17 cellular contexts compared by ENCODE assay signal in the genomic region with DNA sequence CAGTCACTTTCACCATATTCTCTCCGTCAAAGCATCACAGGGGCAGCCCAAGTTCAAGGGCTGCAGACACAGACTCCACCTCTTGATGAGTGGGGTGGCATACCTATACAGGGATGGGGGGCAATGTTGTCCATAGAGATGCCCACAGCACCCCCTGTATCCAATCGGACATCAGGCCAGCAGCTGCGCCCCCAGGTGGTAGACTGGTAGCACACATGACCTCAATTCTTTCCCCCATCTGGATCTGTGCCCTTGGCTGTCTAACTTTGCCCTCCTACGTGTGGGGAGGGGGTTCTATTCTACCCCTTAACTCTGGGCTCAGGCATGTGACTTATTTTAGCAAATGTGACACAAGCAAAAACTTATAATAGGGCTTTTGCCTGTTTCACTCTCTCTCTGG.
DNase-seq lines count a peak whose midpoint lies in the region; ATAC-seq and TF ChIP-seq lines count a peak whose summit lies in the region.
"Had no signal": no experiment of that assay in that cellular context is flagged by ENCODE, and none has a peak within 500 bp of the region (broad histone marks: within the 10 kb centered on the region; RNA-seq: fewer than 3 reads in every experiment).

No MANE protein-coding gene starts in this region.

- H3K9me3 ChIP-seq in Panc1 (ENCODE audit: control insufficient read depth, insufficient read depth, low read depth, low read length): no peaks in the 10 kb centered on the region
- H3K9me3 ChIP-seq: Peyer's patch had no signal

- no peaks in the 10 kb centered on the region for H3K4me1 ChIP-seq in Panc1 (ENCODE audit: control insufficient read depth, insufficient read depth, low read length)
- no peaks in the 10 kb centered on the region for H3K4me1 ChIP-seq in foreskin keratinocyte
- H3K4me1 ChIP-seq: BLaER1 treated with 17β-estradiol and CSF1 and Interleukin-3, amounts not matched to agents 10 nM and 100 nM; Peyer's patch had no signal

- intact Hi-C loops in Panc1 (cut with micrococcal nuclease; ENCODE audit: unreplicated experiment): no loop called here

- CTCF ChIA-PET in BJ (lab: Yijun Ruan, JAX): interaction anchor here (0.8 kb wide), 1 partner anchor 305 kb away, joined by 3 read pairs; no protein-coding TSS in a partner anchor
- CTCF ChIA-PET in Panc1 (lab: Charles Lee): interaction anchor here (0.6 kb wide), 1 partner anchor 60 kb away, joined by 7 read pairs; no protein-coding TSS in a partner anchor

- in situ Hi-C loops in GM13977 (cut with MboI; ENCODE audit: low pct_unique_long_range_greater_than_20kb, low sequenced_read_pairs, unreplicated experiment) (no loop called here), Panc1 (cut with HindIII; ENCODE audit: low pct_unique_long_range_greater_than_20kb, low sequenced_read_pairs) (no loop called here)

- H3K27me3 ChIP-seq in BJ (ENCODE audit: control insufficient read depth, insufficient read depth, low read length) (no peaks in the 10 kb centered on the region), Panc1 (ENCODE audit: control insufficient read depth, insufficient read depth, low read length) (peaks cover 2% of the 10 kb centered on the region; the same call in 1 of the 2 replicates), foreskin keratinocyte (no peaks in the 10 kb centered on the region)
- H3K27me3 ChIP-seq: BLaER1 treated with 17β-estradiol and CSF1 and Interleukin-3, amounts not matched to agents 10 nM and 100 nM; Peyer's patch had no signal

- POLR2A ChIA-PET in BJ (lab: Charles Lee) (no interaction called here), Panc1 (lab: Charles Lee) (no interaction called here)

- H3K4me3 ChIP-seq in BJ (ENCODE audit: low read depth, low read length) (no peak overlapping the region), Panc1 (ENCODE audit: low read depth in 2 of 2, low read length in 2 of 2) (no peak overlapping the region)
- H3K4me3 ChIP-seq: BLaER1 treated with 17β-estradiol and CSF1 and Interleukin-3, amounts not matched to agents 10 nM and 100 nM; Peyer's patch had no signal

- H3K27ac ChIP-seq in Panc1 (ENCODE audit: low read length) (no peak overlapping the region), foreskin keratinocyte (no peak overlapping the region)
- H3K27ac ChIP-seq: BLaER1 treated with 17β-estradiol and CSF1 and Interleukin-3, amounts not matched to agents 10 nM and 100 nM; HL-60; Peyer's patch had no signal

- TF ChIP-seq CTCF in BJ (IDR thresholded peaks at IDR 0.05; ENCODE audit: insufficient read depth, low read depth, low read length): peak; percentile 21; the same call in 1 of the 2 replicates
- TF ChIP-seq CTCF in GM13977 (IDR thresholded peaks at IDR 0.05; ENCODE audit: extremely low read depth, insufficient read depth, missing control alignments): peak; percentile 33
- TF ChIP-seq CTCF in Panc1 (IDR thresholded peaks at IDR 0.05): peak; percentile 32
- TF ChIP-seq CTCF in foreskin keratinocyte (conservative IDR thresholded peaks at IDR 0.05): peak; percentile 35

- no peaks in the 10 kb centered on the region for H3K36me3 ChIP-seq in BJ (ENCODE audit: control insufficient read depth, insufficient read depth, low read length)
- no peaks in the 10 kb centered on the region for H3K36me3 ChIP-seq in Panc1 (ENCODE audit: control insufficient read depth, insufficient read depth, low read length)
- H3K36me3 ChIP-seq: BLaER1 treated with 17β-estradiol and CSF1 and Interleukin-3, amounts not matched to agents 10 nM and 100 nM; Peyer's patch had no signal

- ATAC-seq in Panc1: no peak
- no peak for ATAC-seq in foreskin keratinocyte
- ATAC-seq in HG02981 (IDR thresholded peaks at IDR 0.05; ENCODE audit: unreplicated experiment): no peak
- no peak for ATAC-seq in HG03460 (IDR thresholded peaks at IDR 0.05; ENCODE audit: unreplicated experiment)
- ATAC-seq: right cardiac atrium had no signal

- DNase-seq in BJ (ENCODE audit: low read depth) (no peak), GM13977 (ENCODE audit: low spot score) (no peak), Panc1 (ENCODE audit: low read depth, low spot score) (no peak), foreskin keratinocyte (no peak), GF-D8 (lab: John Stamatoyannopoulos, UW) (no peak), NCI-H2171 treated with DMSO at 0.1 percent for 48 hours (lab: John Stamatoyannopoulos, UW) (no peak)
- DNase-seq: activated effector memory CD4-positive, alpha-beta T cell treated with Interleukin-2 at 50 U/mL for 16 hours; amniotic stem cell; HCEC 1CT; Kasumi-1; NCI-H1694; Peyer's patch; right cardiac atrium had no signal

- BruUV-seq in Panc1 (replicated peaks; lab: Mats Ljungman, UMichigan): no TSS peak
